17 cellular contexts compared by ENCODE assay signal in genomic region chr2:139122711-139123158, GRCh38.
DNase-seq lines count a peak whose midpoint lies in the region; ATAC-seq, FAIRE-seq and TF ChIP-seq lines count a peak whose summit lies in the region.
"Had no signal": no experiment of that assay in that cellular context is flagged by ENCODE, and none has a peak within 500 bp of the region (broad histone marks: within the 10 kb centered on the region; RNA-seq: fewer than 3 reads in every experiment).

No MANE protein-coding gene starts in this region.

- FAIRE-seq in H1 (lab: Jason Lieb, UNC) = no peak
- FAIRE-seq: endothelial cell of umbilical vein, G401.6 had no signal

- H3K56ac ChIP-seq in H1 (replicated peaks; ENCODE audit: insufficient read length, low read depth, low read length) = no peak overlapping the region

- TF ChIP-seq CTCF in PC-9 (conservative IDR thresholded peaks at IDR 0.05) (no peak), H1 (IDR thresholded peaks at IDR 0.05; ENCODE audit: control extremely low read depth in 1 of 3, insufficient read depth in 1 of 3, low read depth in 1 of 3, low read length in 3 of 3) (no peak), testis (IDR thresholded peaks at IDR 0.05) (no peak), left ventricle myocardium inferior (IDR thresholded peaks at IDR 0.05; ENCODE audit: borderline replicate concordance) (no peak)

- no peaks in the 10 kb centered on the region for H4K20me1 ChIP-seq in PC-9 (ENCODE audit: insufficient read depth)
- H4K20me1 ChIP-seq in H1 (replicated peaks in 1 of 2; ENCODE audit: control insufficient read depth in 1 of 2, insufficient read depth in 2 of 2, low read length in 2 of 2) = no peaks in the 10 kb centered on the region

- CTCF ChIA-PET in PC-9 (lab: Charles Lee) (no interaction called here), H1 (lab: Charles Lee; ENCODE audit: partially characterized antibody) (no interaction called here)

- H3K79me1 ChIP-seq in H1 (ENCODE audit: low read depth, low read length) = no peaks in the 10 kb centered on the region

- H3K9me2 ChIP-seq in PC-9 (ENCODE audit: insufficient read depth) = no peaks in the 10 kb centered on the region
- H3K9me2 ChIP-seq: SK-N-SH had no signal

- 90% methylated on average over 7 of the region's 7 CpGs; no CpG with 5 or more reads in 1 of the 2 experiments for WGBS in H1 (ENCODE audit: extremely low coverage in 1 of 2, insufficient coverage in 1 of 2, insufficient read length in 1 of 2, insufficient replicate concordance in 2 of 2, low coverage in 1 of 2, low lambda C conversion rate in 2 of 2, missing lambda C conversion rate in 1 of 2), 2 experiments
- 74 to 79% methylated on average over 7 of the region's 7 CpGs for WGBS in testis, 2 donors

- H3K27ac ChIP-seq in PC-9 (no peak overlapping the region), H1 (ENCODE audit: low read depth, low read length) (no peak overlapping the region), testis (no peak overlapping the region), left ventricle myocardium inferior (replicated peaks) (no peak overlapping the region)
- H3K27ac ChIP-seq: ascending aorta had no signal

- H4K5ac ChIP-seq in H1 (ENCODE audit: insufficient read length, low read depth, low read length) = no peak overlapping the region

- H3K9ac ChIP-seq in H1 (replicated peaks in 1 of 4; ENCODE audit: extremely low read depth in 1 of 4, low read depth in 3 of 4, low read length in 3 of 4) = no peak overlapping the region
- H3K9ac ChIP-seq: SK-N-SH had no signal

- H2BK120ac ChIP-seq in H1 (replicated peaks; ENCODE audit: low read depth, low read length) = no peak overlapping the region

- TF ChIP-seq POLR2A in H1 (IDR thresholded peaks at IDR 0.05; ENCODE audit: control extremely low read depth in 1 of 2, low read depth in 2 of 2, low read length in 2 of 2) = no peak
- no peak for TF ChIP-seq POLR2A in testis (IDR thresholded peaks at IDR 0.05)

- intact Hi-C loops in PC-9 (cut with micrococcal nuclease; ENCODE audit: unreplicated experiment) (loop anchor here (1.0 kb wide), 1 partner anchor 174 kb away; no protein-coding TSS in a partner anchor), testis (cut with DNase I; ENCODE audit: low total_unique reads) (no loop called here), left ventricle myocardium inferior (cut with micrococcal nuclease) (no loop called here)

- H2AK5ac ChIP-seq in H1 (ENCODE audit: low read depth, low read length) = no peak overlapping the region; the same call in 1 of the 2 replicates

- H3K4me1 ChIP-seq in PC-9 (replicated peaks; ENCODE audit: insufficient read depth) (no peaks in the 10 kb centered on the region), H1 (replicated peaks in 1 of 4; ENCODE audit: control insufficient read depth in 3 of 4, insufficient read depth in 4 of 4, low read length in 3 of 4) (no peaks in the 10 kb centered on the region; a peak in 1 of 7 replicates), testis (no peaks in the 10 kb centered on the region), left ventricle myocardium inferior (no peaks in the 10 kb centered on the region)
- H3K4me1 ChIP-seq: ascending aorta had no signal

- ATAC-seq in GM19455 (IDR thresholded peaks at IDR 0.05; ENCODE audit: unreplicated experiment) = no peak

- DNase-seq in H4 (ENCODE audit: low spot score) = peak; percentile 45
- DNase-seq in PC-9 = peak; percentile 36 to 46
- DNase-seq in H1 (ENCODE audit: low read depth in 1 of 2, low spot score in 2 of 2) = peak in 1 of 2 experiments; percentile 13
- DNase-seq in non-pigmented ciliary epithelial cell (ENCODE audit: low read depth) = peak; percentile 95
- DNase-seq in testis = no peak
- DNase-seq in left ventricle myocardium inferior = no peak
- no peak for DNase-seq in NCI-H2196 (lab: John Stamatoyannopoulos, UW; ENCODE audit: unreplicated experiment)
- DNase-seq: activated CD4-positive, CD25-positive, alpha-beta regulatory T cell treated with anti-CD3 and anti-CD28 coated beads, Interleukin-2, amount 50 U/mL, for 72 hours; activated T-cell treated with anti-CD3 and anti-CD28 coated beads, Interleukin-2, amount 50 U/mL, for 24 hours; CD4-positive, alpha-beta T cell; naive B cell; NCI-H187 treated with DMSO at 0.1 percent for 48 hours; SK-N-SH had no signal

- no peak overlapping the region; the same call in 1 of the 2 replicates for H2AFZ ChIP-seq in PC-9
- no peak overlapping the region for H2AFZ ChIP-seq in H1 (ENCODE audit: low read length)

- no peak overlapping the region for H4K91ac ChIP-seq in H1 (replicated peaks; ENCODE audit: insufficient read length, low read length)

- H3K79me2 ChIP-seq in PC-9 (ENCODE audit: low read depth) (no peaks in the 10 kb centered on the region), H1 (ENCODE audit: control insufficient read depth in 1 of 2, insufficient read depth in 2 of 2, low read length in 2 of 2) (no peaks in the 10 kb centered on the region)

- POLR2A ChIA-PET in PC-9 (lab: Charles Lee; ENCODE audit: unreplicated experiment) (no interaction called here), H1 (lab: Charles Lee; ENCODE audit: partially characterized antibody) (no interaction called here)

- H3K23me2 ChIP-seq in H1 (ENCODE audit: low read depth, low read length) = no peaks in the 10 kb centered on the region

- no peak for TF ChIP-seq RAD21 in H1 (IDR thresholded peaks at IDR 0.05 in 1 of 2, conservative IDR thresholded peaks at IDR 0.05 in 1 of 2; ENCODE audit: low read depth in 2 of 2, low read length in 2 of 2)

- no peak for TF ChIP-seq EP300 in H1 (IDR thresholded peaks at IDR 0.05; ENCODE audit: borderline replicate concordance in 1 of 2, low read depth in 2 of 2, low read length in 2 of 2)

- H4K8ac ChIP-seq in H1 (ENCODE audit: extremely low read depth, insufficient read depth, low read length) = no peak overlapping the region

- H3K9me3 ChIP-seq in PC-9 (ENCODE audit: insufficient read depth, low read depth) = no peaks in the 10 kb centered on the region; the same call in 1 of the 2 replicates
- no peaks in the 10 kb centered on the region for H3K9me3 ChIP-seq in H1 (ENCODE audit: insufficient read depth in 2 of 2, low read depth in 1 of 2, low read length in 1 of 2)
- no peaks in the 10 kb centered on the region for H3K9me3 ChIP-seq in testis
- peaks cover 4% of the 10 kb centered on the region for H3K9me3 ChIP-seq in left ventricle myocardium inferior (replicated peaks)
- H3K9me3 ChIP-seq: ascending aorta, SK-N-SH had no signal

- H2BK20ac ChIP-seq in H1 (ENCODE audit: low read length) = no peak overlapping the region

- H3K4ac ChIP-seq in H1 (replicated peaks; ENCODE audit: insufficient read length, low read depth, low read length) = no peak overlapping the region

- peak overlapping the region; percentile 47 for H3K4me2 ChIP-seq in PC-9
- H3K4me2 ChIP-seq in H1 (ENCODE audit: insufficient read depth in 1 of 2, low read depth in 2 of 2, low read length in 2 of 2) = no peak overlapping the region
- H3K4me2 ChIP-seq: SK-N-SH had no signal

- no peak overlapping the region for H2BK5ac ChIP-seq in H1 (ENCODE audit: low read depth, low read length)

- H3K4me3 ChIP-seq in PC-9 (no peak overlapping the region), H1 (ENCODE audit: extremely low read depth in 1 of 4, insufficient read depth in 2 of 4, low read depth in 3 of 4, low read length in 4 of 4) (no peak overlapping the region), testis (no peak overlapping the region), left ventricle myocardium inferior (no peak overlapping the region)
- H3K4me3 ChIP-seq: ascending aorta had no signal

- no peaks in the 10 kb centered on the region for H3K27me3 ChIP-seq in PC-9 (ENCODE audit: insufficient read depth, low read depth)
- H3K27me3 ChIP-seq in H1 (replicated peaks in 1 of 4; ENCODE audit: control insufficient read depth in 3 of 4, extremely low read depth in 1 of 4, insufficient read depth in 3 of 4, low read length in 3 of 4) = no peaks in the 10 kb centered on the region
- H3K27me3 ChIP-seq in testis = no peaks in the 10 kb centered on the region
- H3K27me3 ChIP-seq in left ventricle myocardium inferior (ENCODE audit: low read depth) = no peaks in the 10 kb centered on the region
- H3K27me3 ChIP-seq: ascending aorta had no signal

- H3K36me3 ChIP-seq in PC-9 (ENCODE audit: low read depth) = no peaks in the 10 kb centered on the region
- no peaks in the 10 kb centered on the region for H3K36me3 ChIP-seq in H1 (ENCODE audit: control insufficient read depth in 2 of 4, insufficient read depth in 4 of 4, low read length in 3 of 4)
- no peaks in the 10 kb centered on the region for H3K36me3 ChIP-seq in testis (ENCODE audit: low read depth, missing control alignments)
- no peaks in the 10 kb centered on the region for H3K36me3 ChIP-seq in left ventricle myocardium inferior
- H3K36me3 ChIP-seq: ascending aorta had no signal

- no peak overlapping the region for H2BK12ac ChIP-seq in H1 (ENCODE audit: low read depth, low read length)

- H3K14ac ChIP-seq in H1 (ENCODE audit: insufficient read length) = no peak overlapping the region

- no peak overlapping the region for H2BK15ac ChIP-seq in H1 (ENCODE audit: low read length)

- H3F3A ChIP-seq in PC-9 (ENCODE audit: insufficient read depth, low read depth) = no peaks in the 10 kb centered on the region

- H3K23ac ChIP-seq in H1 (ENCODE audit: insufficient read length) = no peak overlapping the region

- no peak overlapping the region for H3K18ac ChIP-seq in H1 (ENCODE audit: extremely low read depth, low read length)

- no TSS peak for BruUV-seq in PC-9 (replicated peaks; lab: Mats Ljungman, UMichigan)

TF ChIP-seq in H1, 55 proteins besides CTCF, POLR2A, EP300 and RAD21:
- TF ChIP-seq JUND (IDR thresholded peaks at IDR 0.05; ENCODE audit: low read length) (peak; percentile 64), GABPA (IDR thresholded peaks at IDR 0.05; ENCODE audit: borderline replicate concordance, insufficient read depth, low read length) (no peak), CREB1 (IDR thresholded peaks at IDR 0.05) (no peak), KDM1A (IDR thresholded peaks at IDR 0.05; ENCODE audit: borderline replicate concordance, low read length) (no peak), E2F6 (IDR thresholded peaks at IDR 0.05) (no peak), CEBPB (IDR thresholded peaks at IDR 0.05; ENCODE audit: low read depth, low read length) (peak; percentile 99)

Comparison
In these comparisons a context has a peak if more than half of its experiments do, and no peak if none do; other contexts are left out.
1. DNase-seq: peak in H4 (single experiment), PC-9 (2 of 2) and non-pigmented ciliary epithelial cell (single experiment); none in testis (single experiment), left ventricle myocardium inferior (single experiment) and NCI-H2196 (single experiment).